8 cellular contexts compared by ENCODE assay signal in the genomic region with DNA sequence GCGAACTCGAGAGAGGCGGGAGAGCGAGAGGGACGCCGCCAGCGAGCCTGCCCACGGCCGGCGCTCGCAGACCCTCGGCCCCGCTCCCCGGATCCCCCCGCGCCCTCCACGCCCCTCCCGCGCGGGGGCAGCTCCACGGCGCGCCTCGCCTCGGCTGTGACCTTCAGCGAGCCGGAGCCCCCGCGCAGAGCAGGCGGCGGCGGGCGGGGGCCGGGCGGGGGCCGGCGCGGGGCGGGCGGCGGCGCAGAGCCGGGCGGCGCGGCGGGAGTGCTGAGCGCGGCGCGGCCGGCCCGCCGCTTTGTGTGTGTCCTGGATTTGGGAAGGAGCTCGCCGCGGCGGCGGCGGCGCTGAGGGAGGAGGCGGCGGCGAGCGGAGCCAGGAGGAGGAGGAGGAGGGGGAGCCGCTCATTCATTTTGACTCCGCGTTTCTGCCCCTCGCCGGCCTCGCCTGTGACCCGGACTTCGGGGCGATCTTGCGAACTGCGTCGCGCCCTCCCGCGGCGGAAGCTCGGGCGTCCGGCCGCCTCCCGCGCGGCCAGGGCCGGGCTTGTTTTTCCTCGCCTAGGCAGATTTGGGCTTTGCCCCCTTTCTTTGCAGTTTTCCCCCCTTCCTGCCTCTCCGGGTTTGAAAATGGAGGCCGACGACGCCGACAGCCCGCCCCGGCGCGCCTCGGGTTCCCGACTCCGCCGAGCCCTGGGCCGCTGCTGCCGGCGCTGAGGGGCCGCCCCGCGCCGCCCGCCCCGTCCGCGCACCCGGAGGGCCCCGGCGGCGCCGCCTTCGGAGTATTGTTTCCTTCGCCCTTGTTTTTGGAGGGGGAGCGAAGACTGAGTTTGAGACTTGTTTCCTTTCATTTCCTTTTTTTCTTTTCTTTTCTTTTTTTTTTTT. TPM values are rescaled to one million over a fixed set of nuclear protein-coding genes. Genes with fewer than 3 reads are reported as not detected.
DNase-seq lines count a peak whose midpoint lies in the region; ATAC-seq and TF ChIP-seq lines count a peak whose summit lies in the region.

No MANE protein-coding gene starts in this region.

- H3K4me2 ChIP-seq in KMS-11: peak overlapping the region; percentile 51; the same call in 1 of the 2 replicates

- H3K9ac ChIP-seq in KMS-11: peak overlapping the region; percentile 80; the same call in 1 of the 2 replicates

- peaks cover 40% of the 10 kb centered on the region for H3K4me1 Mint-ChIP-seq in activated CD4-positive, alpha-beta T cell treated with anti-CD3 and anti-CD28 coated beads, Interleukin-2, amount 10 ng/mL, durations not matched to agents 7 days and 5 days
- peaks cover 12 to 19% of the 10 kb centered on the region in 2 donors for H3K4me1 Mint-ChIP-seq in effector memory CD8-positive, alpha-beta T cell (ENCODE audit: low read depth in 2 of 2)
- H3K4me1 Mint-ChIP-seq in memory B cell: peaks cover 21% of the 10 kb centered on the region

- CTCF ChIA-PET in activated CD4-positive, alpha-beta T cell treated with anti-CD3 and anti-CD28 coated beads, Interleukin-2, amount 10 ng/mL, durations not matched to agents 7 days and 5 days (lab: Charles Lee): interaction anchor here (1.4 kb wide), 1 partner anchor 202 kb away, joined by 4 read pairs; no protein-coding TSS in a partner anchor

- peak overlapping the region; percentile 82 for H3K4me3 Mint-ChIP-seq in activated CD4-positive, alpha-beta T cell treated with anti-CD3 and anti-CD28 coated beads, Interleukin-2, amount 10 ng/mL, durations not matched to agents 7 days and 5 days
- H3K4me3 Mint-ChIP-seq in effector memory CD8-positive, alpha-beta T cell: peak overlapping the region; percentile 70 to 92
- peak overlapping the region; percentile 92 for H3K4me3 Mint-ChIP-seq in memory B cell

- peaks cover 63% of the 10 kb centered on the region for H3K79me2 ChIP-seq in KMS-11 (ENCODE audit: insufficient read depth, low read depth)

- no peak overlapping the region for H3K4me3 ChIP-seq in KMS-11 (IDR thresholded peaks at IDR 0.05; ENCODE audit: insufficient read depth, low read depth, low read length)

- H3K27me3 Mint-ChIP-seq in activated CD4-positive, alpha-beta T cell treated with anti-CD3 and anti-CD28 coated beads, Interleukin-2, amount 10 ng/mL, durations not matched to agents 7 days and 5 days: peaks cover 44% of the 10 kb centered on the region
- peaks cover 34 to 53% of the 10 kb centered on the region in 2 donors for H3K27me3 Mint-ChIP-seq in effector memory CD8-positive, alpha-beta T cell
- H3K27me3 Mint-ChIP-seq in memory B cell: peaks cover 12% of the 10 kb centered on the region

- POLR2A ChIA-PET in activated CD4-positive, alpha-beta T cell treated with anti-CD3 and anti-CD28 coated beads, Interleukin-2, amount 10 ng/mL, durations not matched to agents 7 days and 5 days (lab: Charles Lee): no interaction called here

- no peak for TF ChIP-seq CTCF in KMS-11 (conservative IDR thresholded peaks at IDR 0.05; ENCODE audit: low read depth, low read length)

- H3K9me3 Mint-ChIP-seq in activated CD4-positive, alpha-beta T cell treated with anti-CD3 and anti-CD28 coated beads, Interleukin-2, amount 10 ng/mL, durations not matched to agents 7 days and 5 days: no peaks in the 10 kb centered on the region
- no peaks in the 10 kb centered on the region for H3K9me3 Mint-ChIP-seq in effector memory CD8-positive, alpha-beta T cell
- peaks cover 2% of the 10 kb centered on the region for H3K9me3 Mint-ChIP-seq in memory B cell

- peaks cover 46% of the 10 kb centered on the region for H3K4me1 ChIP-seq in KMS-11 (ENCODE audit: low read depth, poor library complexity, severe bottlenecking)

- ATAC-seq in GM21717 (IDR thresholded peaks at IDR 0.05; ENCODE audit: unreplicated experiment): peak; percentile 27
- ATAC-seq in effector memory CD8-positive, alpha-beta T cell (replicated peaks): peak; percentile 11
- ATAC-seq in memory B cell (ENCODE audit: low read depth): peak; percentile 12
- peak; percentile 0 for ATAC-seq in stimulated activated naive CD8-positive, alpha-beta T cell treated with anti-CD3 and anti-CD28 coated beads, Interleukin-15, Interleukin-2, amounts not matched to agents 100 U/mL and 50 U/mL, for 24 hours

- in situ Hi-C loops in G401 (cut with HindIII; ENCODE audit: low sequenced_read_pairs): no loop called here

- no peaks in the 10 kb centered on the region for H3K36me3 ChIP-seq in KMS-11 (ENCODE audit: insufficient read depth)

- H2AFZ ChIP-seq in KMS-11 (ENCODE audit: low read depth): peak overlapping the region; percentile 54

- no peaks in the 10 kb centered on the region for H3K36me3 Mint-ChIP-seq in activated CD4-positive, alpha-beta T cell treated with anti-CD3 and anti-CD28 coated beads, Interleukin-2, amount 10 ng/mL, durations not matched to agents 7 days and 5 days (ENCODE audit: low read depth)
- H3K36me3 Mint-ChIP-seq in effector memory CD8-positive, alpha-beta T cell (ENCODE audit: insufficient read depth): peaks cover 16% of the 10 kb centered on the region
- peaks cover 3% of the 10 kb centered on the region for H3K36me3 Mint-ChIP-seq in memory B cell

- peak overlapping the region; percentile 80 for H3K27ac ChIP-seq in KMS-11

- peaks cover 25% of the 10 kb centered on the region for H4K20me1 ChIP-seq in KMS-11 (ENCODE audit: insufficient read depth)

- no peaks in the 10 kb centered on the region for H3K27me3 ChIP-seq in KMS-11 (ENCODE audit: insufficient read depth, low read depth)

- DNase-seq in G401 (ENCODE audit: low spot score): peak; percentile 64
- peak; percentile 31 for DNase-seq in activated CD4-positive, alpha-beta T cell treated with anti-CD3 and anti-CD28 coated beads, Interleukin-2, amount 10 ng/mL, durations not matched to agents 7 days and 5 days
- peak in 1 of 3 experiments; percentile 8 for DNase-seq in effector memory CD8-positive, alpha-beta T cell
- DNase-seq in memory B cell (ENCODE audit: low spot score in 2 of 2): peak; percentile 14 to 28
- DNase-seq in stimulated activated naive CD8-positive, alpha-beta T cell treated with anti-CD3 and anti-CD28 coated beads, Interleukin-15, Interleukin-2, amounts not matched to agents 100 U/mL and 50 U/mL, for 24 hours: peak; percentile 50
- DNase-seq in SHP77 treated with DMSO at 0.1 percent for 48 hours (lab: John Stamatoyannopoulos, UW): no peak

- peak overlapping the region; percentile 95 for H3K27ac Mint-ChIP-seq in activated CD4-positive, alpha-beta T cell treated with anti-CD3 and anti-CD28 coated beads, Interleukin-2, amount 10 ng/mL, durations not matched to agents 7 days and 5 days
- H3K27ac Mint-ChIP-seq in effector memory CD8-positive, alpha-beta T cell: peak overlapping the region in 1 of 2 donors; percentile 86
- peak overlapping the region; percentile 90 for H3K27ac Mint-ChIP-seq in memory B cell

RNA-seq across cellular contexts. Expression of a gene that starts 0.6 kb away (rescaled TPM):
- total RNA-seq in G401 (2014; rRNA removed; shearing (Covaris generic)): 6.6 and 21.0 TPM in 2 replicates
- 10 to 100 TPM; 18.8 to 24.8 TPM for total RNA-seq in activated CD4-positive, alpha-beta T cell treated with anti-CD3 and anti-CD28 coated beads, Interleukin-2, amount 10 ng/mL, durations not matched to agents 7 days and 5 days
